Comparison of ENCODE assay signal across 10 cellular contexts in the genomic region with DNA sequence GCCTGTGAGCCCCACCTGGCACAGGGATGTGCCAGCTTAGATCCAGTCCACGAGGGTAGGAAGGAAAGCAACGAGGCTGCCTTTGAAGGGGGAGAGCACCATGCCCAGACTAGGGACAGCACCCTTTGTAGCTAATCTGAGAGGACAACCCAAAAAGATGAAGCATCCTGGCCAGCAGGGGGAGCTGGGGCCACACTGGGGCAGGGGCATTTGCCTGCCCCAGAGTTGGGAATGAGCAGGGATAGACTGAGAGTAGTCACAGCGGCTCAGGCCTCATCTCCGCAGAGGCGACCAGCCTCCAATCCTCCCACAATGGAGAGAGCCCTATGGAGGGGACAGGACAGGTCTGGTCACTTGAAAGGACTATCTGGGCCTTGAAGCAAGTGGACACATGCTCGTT. TPM values are rescaled to one million over a fixed set of nuclear protein-coding genes. Genes with fewer than 3 reads are reported as not detected.
DNase-seq lines count a peak whose midpoint lies in the region; ATAC-seq and TF ChIP-seq lines count a peak whose summit lies in the region.
"Had no signal": no experiment of that assay in that cellular context is flagged by ENCODE, and none has a peak within 500 bp of the region (broad histone marks: within the 10 kb centered on the region; RNA-seq: fewer than 3 reads in every experiment).

No MANE protein-coding gene starts in this region.

- in situ Hi-C loops in transverse colon (cut with MboI; ENCODE audit: low pct_ligation_motif_present in 1 of 4, low pct_unique_long_range_greater_than_20kb in 1 of 4, low sequenced_read_pairs in 3 of 4), result no loop called here

- no peaks in the 10 kb centered on the region for H3K36me3 ChIP-seq in left ventricle myocardium inferior
- no peaks in the 10 kb centered on the region for H3K36me3 ChIP-seq in transverse colon

- no peak overlapping the region for H3K4me3 Mint-ChIP-seq in endothelial cell (ENCODE audit: unreplicated experiment)

- H3K4me1 Mint-ChIP-seq in endothelial cell (ENCODE audit: unreplicated experiment), result peaks cover 5% of the 10 kb centered on the region

- intact Hi-C loops in left ventricle myocardium inferior (cut with micrococcal nuclease) (no loop called here), right cardiac atrium (cut with DNase I) (no loop called here), transverse colon (cut with DNase I; ENCODE audit: low total_unique reads) (no loop called here)

- H3K36me3 Mint-ChIP-seq in endothelial cell (ENCODE audit: low read depth, unreplicated experiment), result no peaks in the 10 kb centered on the region

- H3K4me1 ChIP-seq in left ventricle myocardium inferior (no peaks in the 10 kb centered on the region), right cardiac atrium (ENCODE audit: control insufficient read depth, insufficient read depth, low read length) (no peaks in the 10 kb centered on the region), transverse colon (no peaks in the 10 kb centered on the region)

- H3K27me3 Mint-ChIP-seq in endothelial cell (ENCODE audit: unreplicated experiment), result peaks cover 5% of the 10 kb centered on the region

- H3K9me3 ChIP-seq in left ventricle myocardium inferior (replicated peaks) (no peaks in the 10 kb centered on the region), right cardiac atrium (ENCODE audit: control insufficient read depth, low read length) (no peaks in the 10 kb centered on the region), transverse colon (no peaks in the 10 kb centered on the region)

- DNase-seq in left ventricle myocardium inferior (no peak), right cardiac atrium (no peak), NOMO-1 treated with DMSO at 0.1 percent for 48 hours (lab: John Stamatoyannopoulos, UW; ENCODE audit: unreplicated experiment) (peak; percentile 9), endothelial cell (ENCODE audit: low spot score) (no peak), transverse colon (peak; percentile 38), SW 1271 (lab: John Stamatoyannopoulos, UW) (no peak)
- DNase-seq: mesendoderm; stimulated activated naive CD4-positive, alpha-beta T cell treated with Interleukin-2 at 50 U/mL for 16 hours had no signal

- no peak for TF ChIP-seq POLR2A in transverse colon (IDR thresholded peaks at IDR 0.05)

- H3K27me3 ChIP-seq in left ventricle myocardium inferior (ENCODE audit: low read depth), result peaks cover 28% of the 10 kb centered on the region
- H3K27me3 ChIP-seq in right cardiac atrium (ENCODE audit: control insufficient read depth, insufficient read depth), result no peaks in the 10 kb centered on the region
- H3K27me3 ChIP-seq in transverse colon, result no peaks in the 10 kb centered on the region

- peak; percentile 51 for TF ChIP-seq CTCF in left ventricle myocardium inferior (IDR thresholded peaks at IDR 0.05; ENCODE audit: borderline replicate concordance)
- TF ChIP-seq CTCF in endothelial cell (IDR thresholded peaks at IDR 0.05; ENCODE audit: unreplicated experiment), result peak; percentile 53
- peak; percentile 33 to 45 (median 40) for TF ChIP-seq CTCF in transverse colon (IDR thresholded peaks at IDR 0.05)

- 74% methylated on average over 6 of the region's 6 CpGs for WGBS in right cardiac atrium
- WGBS in transverse colon (ENCODE audit: low coverage in 1 of 2), 2 donors, result 53 to 63% methylated on average over 2 to 6 of the region's 6 CpGs

- H3K27ac Mint-ChIP-seq in endothelial cell (ENCODE audit: unreplicated experiment), result no peak overlapping the region

- H3K4me3 ChIP-seq in left ventricle myocardium inferior (no peak overlapping the region), right cardiac atrium (ENCODE audit: low read length) (no peak overlapping the region), transverse colon (no peak overlapping the region)

- H3K27ac ChIP-seq in left ventricle myocardium inferior (replicated peaks) (no peak overlapping the region), right cardiac atrium (ENCODE audit: low read length) (no peak overlapping the region), transverse colon (no peak overlapping the region)

- ATAC-seq in right cardiac atrium (no peak), HG03442 (IDR thresholded peaks at IDR 0.05; ENCODE audit: unreplicated experiment) (no peak), HG03108 (IDR thresholded peaks at IDR 0.05; ENCODE audit: unreplicated experiment) (no peak)

- no peaks in the 10 kb centered on the region for H3K9me3 Mint-ChIP-seq in endothelial cell (ENCODE audit: unreplicated experiment)

- no peak for TF ChIP-seq EP300 in transverse colon (IDR thresholded peaks at IDR 0.05; ENCODE audit: low read depth)

RNA-seq across cellular contexts. Expression of a gene that starts 16.4 kb away (rescaled TPM):
- 2.3 TPM for total RNA-seq in left ventricle myocardium inferior
- total RNA-seq in right cardiac atrium, result under 1 TPM in 1 of 4 donors, not detected in 3; 0.51 TPM
- 0.34 TPM for polyA plus RNA-seq in right cardiac atrium
- not detected for total RNA-seq in endothelial cell (ENCODE audit: unreplicated experiment)
- total RNA-seq in transverse colon, result not detected

Comparison
In these comparisons a context has a peak if more than half of its experiments do, and no peak if none do; other contexts are left out.
1. DNase-seq: peak in NOMO-1 treated with DMSO at 0.1 percent for 48 hours (single experiment) and transverse colon (single experiment); none in left ventricle myocardium inferior (single experiment), right cardiac atrium (0 of 3), endothelial cell (single experiment) and SW 1271 (0 of 2).
2. Peak in every context shown above with its lines, with median percentiles within 50 percentile points of each other: CTCF ChIP-seq.